Comparison of ENCODE assay signal across 18 cellular contexts in the genomic region with DNA sequence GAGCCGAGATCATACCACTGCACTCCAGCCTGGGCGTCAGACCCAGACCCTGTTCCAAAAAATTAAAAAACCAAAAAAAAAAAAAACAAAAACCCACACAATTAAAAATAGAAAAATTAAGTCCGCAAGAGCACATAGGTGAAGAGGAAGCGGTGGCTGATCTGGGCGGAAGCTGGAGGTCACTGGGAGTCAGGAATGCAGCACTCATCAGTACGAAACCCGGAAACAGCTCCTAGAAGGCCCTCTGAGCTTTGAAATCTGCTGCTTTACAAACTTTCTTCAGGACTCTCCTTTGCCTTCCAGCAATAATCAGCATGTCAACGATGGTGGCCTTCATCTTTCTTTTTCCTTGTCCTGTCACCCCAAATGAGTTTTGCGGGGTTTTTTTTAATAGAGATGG. TPM values are rescaled to one million over a fixed set of nuclear protein-coding genes. Genes with fewer than 3 reads are reported as not detected.
DNase-seq lines count a peak whose midpoint lies in the region; ATAC-seq, FAIRE-seq and TF ChIP-seq lines count a peak whose summit lies in the region.
"Had no signal": no experiment of that assay in that cellular context is flagged by ENCODE, and none has a peak within 500 bp of the region (broad histone marks: within the 10 kb centered on the region; RNA-seq: fewer than 3 reads in every experiment).

No MANE protein-coding gene starts in this region.

- H3K27ac ChIP-seq in left ventricle myocardium inferior (replicated peaks) (peak overlapping the region; percentile 29), kidney (ENCODE audit: low read depth in 2 of 2, low read length in 2 of 2) (no peak overlapping the region)
- H3K27ac ChIP-seq: BLaER1 treated with 17β-estradiol and CSF1 and Interleukin-3, amounts not matched to agents 10 nM and 100 nM had no signal

- no peak for FAIRE-seq in kidney (lab: Jason Lieb, UNC)
- FAIRE-seq: H54, HTR-8/SVneo had no signal

- H3K27ac Mint-ChIP-seq in stimulated activated effector memory CD8-positive, alpha-beta T cell treated with anti-CD3 and anti-CD28 coated beads, Interleukin-12 subunit alpha, Interleukin-12 subunit beta, amount 100 ng/mL, for 72 hours: peak overlapping the region; percentile 8
- H3K27ac Mint-ChIP-seq in type B pancreatic cell: no peak overlapping the region
- H3K27ac Mint-ChIP-seq: B cell; CD8-positive, alpha-beta T cell; GM23338; HFFc6 had no signal

- H3K4me1 Mint-ChIP-seq in stimulated activated effector memory CD8-positive, alpha-beta T cell treated with anti-CD3 and anti-CD28 coated beads, Interleukin-12 subunit alpha, Interleukin-12 subunit beta, amount 100 ng/mL, for 72 hours: peaks cover 10% of the 10 kb centered on the region
- peaks cover 8% of the 10 kb centered on the region for H3K4me1 Mint-ChIP-seq in type B pancreatic cell (ENCODE audit: unreplicated experiment)

- H3K4me3 ChIP-seq in left ventricle myocardium inferior (no peak overlapping the region), kidney (ENCODE audit: low read length in 2 of 2) (no peak overlapping the region)
- H3K4me3 ChIP-seq: BLaER1 treated with 17β-estradiol and CSF1 and Interleukin-3, amounts not matched to agents 10 nM and 100 nM; GM23338 had no signal

- no peak overlapping the region for H3K9ac ChIP-seq in kidney (ENCODE audit: low read length in 2 of 2)
- H3K9ac ChIP-seq: BLaER1 treated with 17β-estradiol and CSF1 and Interleukin-3, amounts not matched to agents 10 nM and 100 nM had no signal

- H3K9me3 ChIP-seq in left ventricle myocardium inferior (replicated peaks) (no peaks in the 10 kb centered on the region), kidney (ENCODE audit: control insufficient read depth in 1 of 2, low read length in 2 of 2) (no peaks in the 10 kb centered on the region)
- H3K9me3 ChIP-seq: BLaER1 treated with 17β-estradiol and CSF1 and Interleukin-3, amounts not matched to agents 10 nM and 100 nM had no signal

- peaks cover 80% of the 10 kb centered on the region for H3K36me3 Mint-ChIP-seq in stimulated activated effector memory CD8-positive, alpha-beta T cell treated with anti-CD3 and anti-CD28 coated beads, Interleukin-12 subunit alpha, Interleukin-12 subunit beta, amount 100 ng/mL, for 72 hours
- peaks cover 20% of the 10 kb centered on the region for H3K36me3 Mint-ChIP-seq in type B pancreatic cell

- H3K4me3 Mint-ChIP-seq in stimulated activated effector memory CD8-positive, alpha-beta T cell treated with anti-CD3 and anti-CD28 coated beads, Interleukin-12 subunit alpha, Interleukin-12 subunit beta, amount 100 ng/mL, for 72 hours: no peak overlapping the region
- H3K4me3 Mint-ChIP-seq in type B pancreatic cell: no peak overlapping the region
- H3K4me3 Mint-ChIP-seq: B cell; CD8-positive, alpha-beta T cell; GM23338; HFFc6 had no signal

- no peak for ATAC-seq in Right ventricle myocardium superior (ENCODE audit: poor library complexity)
- ATAC-seq in stimulated activated effector memory CD8-positive, alpha-beta T cell treated with anti-CD3 and anti-CD28 coated beads, Interleukin-12 subunit alpha, Interleukin-12 subunit beta, amount 100 ng/mL, for 72 hours: no peak
- ATAC-seq: CD8-positive, alpha-beta T cell; GM23338; HCT116 had no signal

- no peak for TF ChIP-seq CTCF in left ventricle myocardium inferior (IDR thresholded peaks at IDR 0.05; ENCODE audit: borderline replicate concordance)
- no peak for TF ChIP-seq CTCF in kidney (IDR thresholded peaks at IDR 0.05; ENCODE audit: borderline replicate concordance, extremely low read depth, insufficient read depth)
- TF ChIP-seq CTCF in type B pancreatic cell (conservative IDR thresholded peaks at IDR 0.05): no peak

- peaks cover 43% of the 10 kb centered on the region for H3K36me3 ChIP-seq in left ventricle myocardium inferior
- peaks cover 15 to 19% of the 10 kb centered on the region in 2 donors for H3K36me3 ChIP-seq in kidney (ENCODE audit: control insufficient read depth in 1 of 2, insufficient read depth in 2 of 2, low read length in 2 of 2)

- intact Hi-C loops in left ventricle myocardium inferior (cut with micrococcal nuclease) (no loop called here), Right ventricle myocardium superior (cut with DNase I) (no loop called here), kidney (cut with DNase I) (no loop called here)

- H3K27me3 ChIP-seq in left ventricle myocardium inferior (ENCODE audit: low read depth): no peaks in the 10 kb centered on the region
- H3K27me3 ChIP-seq: BLaER1 treated with 17β-estradiol and CSF1 and Interleukin-3, amounts not matched to agents 10 nM and 100 nM had no signal

- H3K9me3 Mint-ChIP-seq in stimulated activated effector memory CD8-positive, alpha-beta T cell treated with anti-CD3 and anti-CD28 coated beads, Interleukin-12 subunit alpha, Interleukin-12 subunit beta, amount 100 ng/mL, for 72 hours: no peaks in the 10 kb centered on the region
- H3K9me3 Mint-ChIP-seq in type B pancreatic cell: no peaks in the 10 kb centered on the region
- H3K9me3 Mint-ChIP-seq: CD8-positive, alpha-beta T cell; GM23338; HFFc6 had no signal

- H3K27me3 Mint-ChIP-seq in type B pancreatic cell: no peaks in the 10 kb centered on the region
- H3K27me3 Mint-ChIP-seq: B cell had no signal

- DNase-seq in left ventricle myocardium inferior (no peak), Right ventricle myocardium superior (no peak), dermis blood vessel endothelial cell (peak; percentile 75), kidney (peak; percentile 9), epidermal melanocyte (ENCODE audit: insufficient read length, low spot score) (no peak), type B pancreatic cell (ENCODE audit: extremely low spot score, unreplicated experiment) (no peak)
- DNase-seq in stimulated activated effector memory CD8-positive, alpha-beta T cell treated with anti-CD3 and anti-CD28 coated beads, Interleukin-12 subunit alpha, Interleukin-12 subunit beta, amount 100 ng/mL, for 72 hours (ENCODE audit: low spot score in 2 of 2): no peak
- DNase-seq: Calu3; CD8-positive, alpha-beta T cell; DMS79 treated with DMSO at 0.1 percent for 48 hours; GF-D8; HFFc6 had no signal

- H3K4me1 ChIP-seq in left ventricle myocardium inferior: peaks cover 18% of the 10 kb centered on the region
- peaks cover 0 to 5% of the 10 kb centered on the region in 2 donors for H3K4me1 ChIP-seq in kidney (ENCODE audit: control insufficient read depth in 1 of 2, insufficient read depth in 1 of 2, low read depth in 1 of 2, low read length in 2 of 2)

RNA-seq across cellular contexts. Expression of a gene that starts 29.5 kb away (rescaled TPM):
- total RNA-seq in left ventricle myocardium inferior: 128 TPM
- total RNA-seq in Right ventricle myocardium superior: 146 TPM
- 48.3 and 97.4 TPM in 2 replicates for total RNA-seq in dermis blood vessel endothelial cell
- total RNA-seq in kidney: 86.3 TPM
- 88.8 TPM for polyA plus RNA-seq in kidney (ENCODE audit: insufficient read depth, low read depth, low replicate concordance)
- total RNA-seq in type B pancreatic cell (ENCODE audit: low replicate concordance): 132 and 138 TPM in 2 replicates

RNA-seq across cellular contexts. Expression of a gene that starts 33.3 kb away (rescaled TPM):
- total RNA-seq in left ventricle myocardium inferior (7.7 TPM), Right ventricle myocardium superior (8.1 TPM), dermis blood vessel endothelial cell (16.8 and 20.8 TPM in 2 replicates), kidney (16.1 TPM), type B pancreatic cell (ENCODE audit: low replicate concordance) (35.7 and 44.8 TPM in 2 replicates)
- polyA plus RNA-seq in kidney (ENCODE audit: insufficient read depth, low read depth, low replicate concordance): 116 TPM

Comparison
In these comparisons a context has a peak if more than half of its experiments do, and no peak if none do; other contexts are left out.
1. DNase-seq: peak in dermis blood vessel endothelial cell (single experiment) and kidney (single experiment); none in left ventricle myocardium inferior (single experiment), Right ventricle myocardium superior (single experiment), stimulated activated effector memory CD8-positive, alpha-beta T cell treated with anti-CD3 and anti-CD28 coated beads, Interleukin-12 subunit alpha, Interleukin-12 subunit beta, amount 100 ng/mL, for 72 hours (0 of 2), epidermal melanocyte (single experiment) and type B pancreatic cell (single experiment).